8 cellular contexts compared by ENCODE assay signal in the genomic region with DNA sequence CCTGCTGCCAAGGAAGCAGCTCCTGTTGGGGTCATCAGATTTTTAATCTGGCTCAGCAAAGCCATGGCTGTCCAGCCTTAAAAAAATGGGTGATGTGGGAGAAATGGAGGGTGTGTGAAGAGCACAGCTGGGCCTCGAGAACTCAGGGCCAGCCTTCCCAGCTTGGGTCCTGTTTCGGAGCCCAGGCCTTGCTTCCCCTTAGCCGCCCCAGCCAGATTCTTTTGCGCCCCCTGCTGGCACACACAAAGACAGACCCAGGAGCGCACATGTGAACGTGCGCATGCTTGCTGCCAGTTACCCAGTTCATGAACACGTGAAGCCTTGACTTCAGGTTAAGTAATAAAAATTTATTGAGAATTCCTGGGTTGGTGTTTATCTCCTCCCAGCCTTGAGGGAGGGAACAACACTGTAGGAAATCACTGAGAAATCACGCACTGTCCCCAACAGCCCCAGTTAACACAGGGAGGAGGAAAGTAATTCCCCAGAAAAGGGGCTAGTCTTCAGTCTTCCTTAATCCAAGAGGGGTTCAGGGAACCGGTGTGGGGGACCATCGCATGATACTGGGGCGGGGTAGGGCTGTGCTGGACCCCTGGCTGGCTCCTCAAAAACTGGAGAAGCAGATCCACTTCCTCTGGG. TPM values are rescaled to one million over a fixed set of nuclear protein-coding genes. Genes with fewer than 3 reads are reported as not detected.
DNase-seq lines count a peak whose midpoint lies in the region; ATAC-seq and TF ChIP-seq lines count a peak whose summit lies in the region.

No MANE protein-coding gene starts in this region.

- DNase-seq in CMK (ENCODE audit: low read depth) (peak; percentile 74), NCI-H1436 (lab: John Stamatoyannopoulos, UW) (peak; percentile 80), T-helper 1 cell (peak; percentile 72 to 87 (median 84)), right atrium auricular region (ENCODE audit: low spot score) (peak; percentile 86), sciatic nerve (ENCODE audit: low spot score) (peak; percentile 93)

- H3K4me1 ChIP-seq in right atrium auricular region, result peaks cover 0 to 54% of the 10 kb centered on the region in 2 donors

- no peaks in the 10 kb centered on the region for H3K9me3 ChIP-seq in right atrium auricular region

- peaks cover 41% of the 10 kb centered on the region for H3K36me3 ChIP-seq in right atrium auricular region

- intact Hi-C loops in sciatic nerve (cut with DNase I), result loop anchor here (10.0 kb wide), 1 partner anchor 150 kb away; no protein-coding TSS in a partner anchor

- ATAC-seq in GM21619 (IDR thresholded peaks at IDR 0.05; ENCODE audit: unreplicated experiment), result peak; percentile 38
- ATAC-seq in sciatic nerve, result peak; percentile 80
- no peak for ATAC-seq in HG03571 (IDR thresholded peaks at IDR 0.05; ENCODE audit: unreplicated experiment)

- H3K27me3 ChIP-seq in right atrium auricular region, result no peaks in the 10 kb centered on the region

- peak; percentile 87 to 92 for TF ChIP-seq CTCF in right atrium auricular region (IDR thresholded peaks at IDR 0.05)

- peak overlapping the region; percentile 75 for H3K27ac ChIP-seq in angular gyrus (ENCODE audit: low read depth, low read length)
- H3K27ac ChIP-seq in right atrium auricular region, result peak overlapping the region; percentile 56 to 74

- H3K4me3 ChIP-seq in right atrium auricular region, result no peak overlapping the region

RNA-seq across cellular contexts. Expression of gene PHB2, which starts 5.3 kb away (rescaled TPM):
- total RNA-seq in right atrium auricular region (100 to 1,000 TPM; 160 to 183 TPM), sciatic nerve (112 TPM)

RNA-seq across cellular contexts. Expression of gene EMG1, which starts 5.6 kb away (rescaled TPM):
- total RNA-seq in right atrium auricular region, result 10 to 100 TPM; 16.5 to 28.4 TPM
- total RNA-seq in sciatic nerve, result 42.9 TPM

RNA-seq across cellular contexts. Expression of gene PTPN6, which starts 14.0 kb away (rescaled TPM):
- total RNA-seq in right atrium auricular region (1 to 10 TPM; 3.7 to 7.5 TPM), sciatic nerve (35.0 TPM)

RNA-seq across cellular contexts. Expression of gene C12orf57, which starts 21.3 kb away (rescaled TPM):
- total RNA-seq in right atrium auricular region (100 to 1,000 TPM; 398 to 533 TPM), sciatic nerve (177 TPM)

RNA-seq across cellular contexts. Expression of gene RNU7-1, which starts 21.5 kb away (rescaled TPM):
- total RNA-seq in right atrium auricular region, result not detected
- total RNA-seq in sciatic nerve, result not detected
